ENCODE assay signal across 13 cellular contexts in the genomic region with DNA sequence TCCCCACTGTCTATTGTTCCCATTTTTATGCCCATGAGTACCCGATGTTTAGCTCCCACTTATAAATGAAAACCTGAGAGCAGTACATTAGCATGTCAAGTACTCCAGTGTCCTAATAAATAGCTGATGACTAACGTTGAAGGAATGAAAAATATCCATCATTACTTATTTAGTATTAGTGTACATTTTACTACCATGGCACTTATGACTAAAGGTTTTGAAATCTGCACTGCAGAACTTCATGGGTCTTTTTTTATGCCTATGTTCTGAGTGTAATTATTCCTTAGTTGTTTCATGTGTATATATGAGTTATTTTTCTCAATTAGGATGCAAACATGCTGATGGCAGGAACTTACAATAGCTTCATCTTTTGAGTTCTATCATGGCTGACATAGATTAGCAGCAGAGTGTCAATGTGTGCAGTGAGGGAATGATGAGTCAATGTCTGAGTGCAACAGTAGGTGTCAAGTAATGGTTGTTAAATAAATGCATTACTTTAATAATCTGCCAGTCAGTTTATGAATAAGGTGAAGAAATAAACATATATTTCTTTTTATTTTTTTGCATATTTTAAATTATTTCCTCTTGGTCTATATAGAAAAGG.
DNase-seq lines count a peak whose midpoint lies in the region; FAIRE-seq and TF ChIP-seq lines count a peak whose summit lies in the region.
"Had no signal": no experiment of that assay in that cellular context is flagged by ENCODE, and none has a peak within 500 bp of the region (broad histone marks: within the 10 kb centered on the region; RNA-seq: fewer than 3 reads in every experiment).

No MANE protein-coding gene starts in this region.

- peak; percentile 15 for DNase-seq in H54 (ENCODE audit: insufficient read length, low spot score)
- peak in 1 of 2 experiments; percentile 71 for DNase-seq in SJSA1 (ENCODE audit: low read depth in 1 of 2, low spot score in 2 of 2)
- peak; percentile 77 for DNase-seq in fibroblast of the aortic adventitia (ENCODE audit: low read depth)
- no peak for DNase-seq in spleen
- DNase-seq in HUDEP-2 (lab: John Stamatoyannopoulos, UW; ENCODE audit: unreplicated experiment in 76 of 76) = no peak
- no peak for DNase-seq in NOMO-1 treated with dmso at 0.1 percent for 144 hours (lab: John Stamatoyannopoulos, UW; ENCODE audit: unreplicated experiment)
- DNase-seq: activated CD8-positive, alpha-beta memory T cell treated with anti-CD3 and anti-CD28 coated beads for 24 hours; activated naive CD4-positive, alpha-beta T cell treated with anti-CD3 and anti-CD28 coated beads for 36 hours; hypothalamus; KG1; mesendoderm; NCI-H2107 had no signal

- TF ChIP-seq POLR2A in H54 (IDR thresholded peaks at IDR 0.05; ENCODE audit: low read depth, low read length) (no peak), spleen (IDR thresholded peaks at IDR 0.05) (no peak)

- peak; percentile 98 for FAIRE-seq in H54 (lab: Jason Lieb, UNC)

- intact Hi-C loops in spleen (cut with DNase I; ENCODE audit: low total_unique reads) = no loop called here

- H3K4me3 ChIP-seq in SJSA1 (no peak overlapping the region), fibroblast of the aortic adventitia (ENCODE audit: low read depth, low read length) (no peak overlapping the region), skeletal muscle satellite cell (ENCODE audit: low read length) (peak overlapping the region; percentile 3), spleen (no peak overlapping the region)

- H3K9me3 ChIP-seq in SJSA1 (replicated peaks) (no peaks in the 10 kb centered on the region), skeletal muscle satellite cell (replicated peaks; ENCODE audit: low read length) (no peaks in the 10 kb centered on the region), spleen (no peaks in the 10 kb centered on the region)

- 62 to 76% (median 72%) methylated on average over 2 of the region's 2 CpGs for WGBS in spleen, 5 donors

- no peaks in the 10 kb centered on the region for H3K36me3 ChIP-seq in SJSA1
- H3K36me3 ChIP-seq in skeletal muscle satellite cell (ENCODE audit: insufficient read depth, low read length) = peaks cover 6% of the 10 kb centered on the region
- no peaks in the 10 kb centered on the region for H3K36me3 ChIP-seq in spleen

- TF ChIP-seq CTCF in fibroblast of the aortic adventitia (IDR thresholded peaks at IDR 0.05; ENCODE audit: insufficient read depth, low read length) = no peak
- no peak for TF ChIP-seq CTCF in spleen (IDR thresholded peaks at IDR 0.05 in 8 of 11, conservative IDR thresholded peaks at IDR 0.05 in 3 of 11)

- peak overlapping the region; percentile 66 for H3K4me2 ChIP-seq in skeletal muscle satellite cell (ENCODE audit: low read length)

- H3K27ac ChIP-seq in SJSA1 (peak overlapping the region; percentile 57), spleen (no peak overlapping the region)

- peaks cover 17% of the 10 kb centered on the region for H3K4me1 ChIP-seq in SJSA1 (replicated peaks)
- H3K4me1 ChIP-seq in skeletal muscle satellite cell (ENCODE audit: control insufficient read depth, insufficient read depth, low read length) = peaks cover 31% of the 10 kb centered on the region
- H3K4me1 ChIP-seq in spleen = no peaks in the 10 kb centered on the region

- no peaks in the 10 kb centered on the region for H3K27me3 ChIP-seq in SJSA1 (replicated peaks)
- no peaks in the 10 kb centered on the region for H3K27me3 ChIP-seq in skeletal muscle satellite cell (ENCODE audit: control insufficient read depth, insufficient read depth, low read length)
- peaks cover 0 to 7% (median 0%) of the 10 kb centered on the region in 7 donors for H3K27me3 ChIP-seq in spleen (replicated peaks in 1 of 7)

- no peak overlapping the region for H3K9ac ChIP-seq in skeletal muscle satellite cell (ENCODE audit: low read depth, low read length)

Comparison
In these comparisons a context has a peak if more than half of its experiments do, and no peak if none do; other contexts are left out.
1. DNase-seq: peak in H54 (single experiment) and fibroblast of the aortic adventitia (single experiment); none in spleen (single experiment), HUDEP-2 (0 of 76) and NOMO-1 treated with dmso at 0.1 percent for 144 hours (single experiment).